ENCODE assay signal across 8 cellular contexts in the genomic region with DNA sequence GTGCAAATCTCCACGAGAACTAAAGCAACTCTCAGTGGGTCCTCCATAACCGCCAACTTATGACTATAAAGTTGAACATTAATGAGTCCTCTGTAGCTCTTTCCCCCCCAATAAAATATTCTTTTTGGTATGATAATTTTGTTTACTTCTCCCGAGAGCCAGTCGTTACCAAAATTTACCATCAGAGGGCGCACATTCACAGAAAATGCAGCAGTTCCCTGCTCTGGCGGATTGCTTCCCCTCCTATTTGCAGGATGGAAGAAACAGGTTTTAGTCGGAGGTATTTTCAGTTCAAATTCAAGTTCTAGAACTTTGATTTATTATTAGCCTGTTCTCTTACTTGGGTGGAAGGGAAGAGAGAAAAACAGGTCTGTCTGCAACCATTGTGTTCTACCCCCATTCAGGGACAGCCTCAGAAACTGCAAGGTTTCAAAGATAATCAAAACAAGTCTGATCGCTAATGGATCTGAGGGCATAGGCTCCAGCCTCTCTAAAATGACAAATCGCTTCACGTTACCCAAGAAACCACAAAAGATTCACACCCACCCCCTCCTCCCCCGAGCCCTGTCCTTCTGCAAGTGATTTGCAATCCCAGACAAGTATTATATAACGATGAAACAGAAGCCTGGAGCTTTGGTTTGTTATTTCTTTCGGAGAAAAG.
DNase-seq lines count a peak whose midpoint lies in the region; ATAC-seq and TF ChIP-seq lines count a peak whose summit lies in the region.

No MANE protein-coding gene starts in this region.

- no peaks in the 10 kb centered on the region for H3K79me1 ChIP-seq in IMR-90 (ENCODE audit: low read depth in 1 of 2, low read length in 2 of 2)

- dilution Hi-C loops in IMR-90 (cut with HindIII; ENCODE audit: low sequenced_read_pairs, unreplicated experiment) = no loop called here

- no TSS peak for BruUV-seq in IMR-90 (replicated peaks; lab: Mats Ljungman, UMichigan)
- no TSS peak for BruUV-seq in Panc1 (replicated peaks; lab: Mats Ljungman, UMichigan)

- in situ Hi-C loops in IMR-90 (cut with MboI; ENCODE audit: low sequenced_read_pairs) = loop anchor here (10.0 to 25.0 kb wide), 2 partner anchors 957 to 1204 kb away; no protein-coding TSS in a partner anchor
- in situ Hi-C loops in Panc1 (cut with HindIII; ENCODE audit: low pct_unique_long_range_greater_than_20kb, low sequenced_read_pairs) = no loop called here

- no peak overlapping the region for H3K23ac ChIP-seq in IMR-90 (ENCODE audit: low read depth, low read length)

- H3K27ac ChIP-seq in IMR-90 (ENCODE audit: insufficient read depth, low read length) (no peak overlapping the region), Panc1 (ENCODE audit: low read length) (no peak overlapping the region), uterus (peak overlapping the region in 1 of 2 donors; percentile 18)

- WGBS in IMR-90 (ENCODE audit: extremely low coverage in 2 of 2, insufficient read length in 1 of 2), 2 experiments = no CpG with 5 or more reads among the region's 13 CpGs

- H3K36me3 ChIP-seq in IMR-90 (ENCODE audit: control insufficient read depth, insufficient read depth, low read length) = no peaks in the 10 kb centered on the region
- H3K36me3 ChIP-seq in Panc1 (ENCODE audit: control insufficient read depth, insufficient read depth, low read length) = no peaks in the 10 kb centered on the region
- H3K36me3 ChIP-seq in uterus = no peaks in the 10 kb centered on the region

- no peak overlapping the region for H3K56ac ChIP-seq in IMR-90 (ENCODE audit: extremely low read depth, insufficient read depth, low read length)

- TF ChIP-seq RAD21 in IMR-90 (IDR thresholded peaks at IDR 0.05; ENCODE audit: low read length) = peak; percentile 72

- no peak overlapping the region for H3K9ac ChIP-seq in IMR-90 (ENCODE audit: low read depth, low read length)

- POLR2A ChIA-PET in GM10248 (lab: Yijun Ruan, JAX) = no interaction called here
- POLR2A ChIA-PET in IMR-90 (lab: Charles Lee; ENCODE audit: unreplicated experiment) = no interaction called here
- POLR2A ChIA-PET in Panc1 (lab: Charles Lee) = no interaction called here

- H2BK5ac ChIP-seq in IMR-90 (ENCODE audit: low read depth, low read length, poor library complexity, severe bottlenecking) = no peak overlapping the region

- H3K27me3 ChIP-seq in IMR-90 (ENCODE audit: control insufficient read depth, insufficient read depth, low read length) = peaks cover 7% of the 10 kb centered on the region
- H3K27me3 ChIP-seq in Panc1 (ENCODE audit: control insufficient read depth, insufficient read depth, low read length) = no peaks in the 10 kb centered on the region
- H3K27me3 ChIP-seq in uterus = peaks cover 0 to 11% of the 10 kb centered on the region in 2 donors

- DNase-seq in GM10248 (ENCODE audit: extremely low spot score) = peak; percentile 24
- peak; percentile 64 for DNase-seq in IMR-90
- no peak for DNase-seq in Panc1 (ENCODE audit: low read depth, low spot score)
- peak; percentile 7 to 30 for DNase-seq in activated T-helper 1 cell treated with anti-CD3 and anti-CD28 coated beads, Interleukin-2, amount 50 U/mL, for 16 hours (ENCODE audit: low read depth in 1 of 2, low spot score in 1 of 2)
- peak; percentile 63 for DNase-seq in fibroblast of villous mesenchyme (ENCODE audit: low read depth)
- peak; percentile 61 for DNase-seq in omental fat pad (ENCODE audit: low spot score)
- peak; percentile 40 to 51 for DNase-seq in uterus
- DNase-seq in cortex of kidney (lab: John Stamatoyannopoulos, UW) = no peak

- no peak overlapping the region for H2BK15ac ChIP-seq in IMR-90 (ENCODE audit: low read depth, low read length)

- H3K4me1 ChIP-seq in IMR-90 (ENCODE audit: control insufficient read depth, insufficient read depth, low read length) (peaks cover 4% of the 10 kb centered on the region; the same call in 1 of the 2 replicates), Panc1 (ENCODE audit: control insufficient read depth, insufficient read depth, low read length) (no peaks in the 10 kb centered on the region), uterus (no peaks in the 10 kb centered on the region)

- ATAC-seq in IMR-90 (ENCODE audit: low read depth) = peak; percentile 79
- ATAC-seq in Panc1 = no peak
- ATAC-seq in omental fat pad (ENCODE audit: low FRiP score) = peak; percentile 38

- no peak overlapping the region for H2AK5ac ChIP-seq in IMR-90 (ENCODE audit: low read depth, low read length)

- H4K91ac ChIP-seq in IMR-90 (ENCODE audit: insufficient read depth, low read depth, low read length) = no peak overlapping the region

- TF ChIP-seq CTCF in GM10248 (IDR thresholded peaks at IDR 0.05; ENCODE audit: control extremely low read depth, extremely low read depth, low read depth, missing control alignments) (peak; percentile 54), IMR-90 (conservative IDR thresholded peaks at IDR 0.05; ENCODE audit: low read depth, low read length) (peak; percentile 72), Panc1 (IDR thresholded peaks at IDR 0.05) (peak; percentile 70), fibroblast of villous mesenchyme (IDR thresholded peaks at IDR 0.05; ENCODE audit: insufficient read depth, low read depth, low read length) (peak; percentile 66), omental fat pad (IDR thresholded peaks at IDR 0.05) (peak in 2 of 3 donors; percentile 9 to 54), uterus (IDR thresholded peaks at IDR 0.05) (peak; percentile 46 to 64 (median 56))

- no peak overlapping the region for H3K18ac ChIP-seq in IMR-90 (ENCODE audit: low read depth, low read length)

- H3K9me3 ChIP-seq in IMR-90 (ENCODE audit: control insufficient read depth, insufficient read depth, low read length) (no peaks in the 10 kb centered on the region), Panc1 (ENCODE audit: control insufficient read depth, insufficient read depth, low read depth, low read length) (no peaks in the 10 kb centered on the region), uterus (no peaks in the 10 kb centered on the region)

- H2AK9ac ChIP-seq in IMR-90 (replicated peaks; ENCODE audit: low read depth, low read length, poor library complexity) = no peak overlapping the region

- no peak for TF ChIP-seq POLR2A in IMR-90 (IDR thresholded peaks at IDR 0.05; ENCODE audit: low read depth, low read length)
- TF ChIP-seq POLR2A in uterus (IDR thresholded peaks at IDR 0.05) = no peak

- no peaks in the 10 kb centered on the region for H4K20me1 ChIP-seq in IMR-90 (ENCODE audit: insufficient read depth, low read length)

- H2AFZ ChIP-seq in IMR-90 (replicated peaks; ENCODE audit: low read length, poor library complexity) = peak overlapping the region; percentile 19

- peak overlapping the region; percentile 67 for H3K4me2 ChIP-seq in IMR-90 (ENCODE audit: low read depth, low read length)

- no peak overlapping the region for H2BK120ac ChIP-seq in IMR-90 (ENCODE audit: low read depth, low read length)

- no peak overlapping the region for H2BK20ac ChIP-seq in IMR-90 (ENCODE audit: low read depth, low read length)

- no peak overlapping the region for H3K14ac ChIP-seq in IMR-90 (replicated peaks; ENCODE audit: low read depth, low read length)

- H3K4ac ChIP-seq in IMR-90 (ENCODE audit: low read depth, low read length) = no peak overlapping the region

- no peak overlapping the region for H4K5ac ChIP-seq in IMR-90 (ENCODE audit: low read depth, low read length)

- intact Hi-C loops in IMR-90 (cut with micrococcal nuclease) = loop anchor here (1.0 to 10.0 kb wide), 6 partner anchors 844 to 1446 kb away; partner anchors contain the start of genes CNKSR2 and MBTPS2
- intact Hi-C loops in Panc1 (cut with micrococcal nuclease; ENCODE audit: unreplicated experiment) = loop anchor here (10.0 kb wide), 1 partner anchor 944 kb away; no protein-coding TSS in a partner anchor
- intact Hi-C loops in uterus (cut with DNase I; ENCODE audit: low total_unique reads) = no loop called here

- no peaks in the 10 kb centered on the region for H3K9me1 ChIP-seq in IMR-90 (ENCODE audit: insufficient read depth, low read length)

- H4K8ac ChIP-seq in IMR-90 (ENCODE audit: low read depth in 2 of 2, low read length in 2 of 2) = no peak overlapping the region

- H3K4me3 ChIP-seq in IMR-90 (ENCODE audit: insufficient read depth, low read depth, low read length) = peak overlapping the region; percentile 19; the same call in 1 of the 2 replicates
- no peak overlapping the region for H3K4me3 ChIP-seq in Panc1 (ENCODE audit: low read depth in 2 of 2, low read length in 2 of 2)
- peak overlapping the region; percentile 15 for H3K4me3 ChIP-seq in fibroblast of villous mesenchyme (ENCODE audit: low read depth, low read length)
- no peak overlapping the region for H3K4me3 ChIP-seq in uterus

- CTCF ChIA-PET in GM10248 (lab: Yijun Ruan, JAX) = interaction anchor here (0.8 to 7.2 kb wide), 15 partner anchors 8 to 1215 kb away, joined by 3 to 46 read pairs (median 3); no protein-coding TSS in a partner anchor
- CTCF ChIA-PET in IMR-90 (lab: Yijun Ruan, JAX) = interaction anchor here (0.6 to 1.9 kb wide), 9 partner anchors 9 to 1195 kb away, joined by 3 to 11 read pairs (median 3); no protein-coding TSS in a partner anchor
- CTCF ChIA-PET in Panc1 (lab: Charles Lee) = interaction anchor here (0.6 to 1.3 kb wide), 4 partner anchors 18 to 954 kb away, joined by 3 to 9 read pairs (median 6); no protein-coding TSS in a partner anchor

TF ChIP-seq in IMR-90, 13 proteins besides CTCF, POLR2A, EP300 and RAD21:
- no peak for TF ChIP-seq MAZ (IDR thresholded peaks at IDR 0.05; ENCODE audit: borderline replicate concordance, low read depth, low read length)
- no peak for TF ChIP-seq ELK1 (IDR thresholded peaks at IDR 0.05; ENCODE audit: borderline replicate concordance, low read depth, low read length)
- no peak for TF ChIP-seq FOS (IDR thresholded peaks at IDR 0.05; ENCODE audit: low read depth, low read length)
- no peak for TF ChIP-seq NFE2L2 (IDR thresholded peaks at IDR 0.05; ENCODE audit: low read depth, low read length)
- no peak for TF ChIP-seq CHD1 (IDR thresholded peaks at IDR 0.05; ENCODE audit: low read depth, low read length)
- TF ChIP-seq SMC3 (IDR thresholded peaks at IDR 0.05; ENCODE audit: low read depth, low read length) = peak; percentile 59
- TF ChIP-seq RCOR1 (IDR thresholded peaks at IDR 0.05; ENCODE audit: insufficient replicate concordance, low read length) = no peak
- no peak for TF ChIP-seq BHLHE40 (IDR thresholded peaks at IDR 0.05; ENCODE audit: low read depth, low read length)
TF ChIP-seq in IMR-90: peak in this region for 1.

Comparison
In these comparisons a context has a peak if more than half of its experiments do, and no peak if none do; other contexts are left out.
1. DNase-seq: peak in GM10248 (single experiment), IMR-90 (single experiment), activated T-helper 1 cell treated with anti-CD3 and anti-CD28 coated beads, Interleukin-2, amount 50 U/mL, for 16 hours (2 of 2), fibroblast of villous mesenchyme (single experiment), omental fat pad (single experiment) and uterus (2 of 2); none in Panc1 (single experiment) and cortex of kidney (single experiment).
2. H3K4me3 ChIP-seq: peak in IMR-90 (single experiment) and fibroblast of villous mesenchyme (single experiment); none in Panc1 (0 of 2) and uterus (0 of 2).
3. Peak in every context shown above with its lines, with median percentiles within 50 percentile points of each other: CTCF ChIP-seq.